In genomic region chr21:33367309-33367973, GRCh38 we compare ENCODE assay signal across 10 cellular contexts. TPM values are rescaled to one million over a fixed set of nuclear protein-coding genes. Genes with fewer than 3 reads are reported as not detected.
A peak's percentile ranks its signal among the peaks of the same experiment; 100 is the strongest.
DNase-seq lines count a peak whose midpoint lies in the region; ATAC-seq and TF ChIP-seq lines count a peak whose summit lies in the region.
"Had no signal": no experiment of that assay in that cellular context is flagged by ENCODE, and none has a peak within 500 bp of the region (broad histone marks: within the 10 kb centered on the region; RNA-seq: fewer than 3 reads in every experiment).

No MANE protein-coding gene starts in this region.

- H3K36me3 ChIP-seq in neutrophil (no peaks in the 10 kb centered on the region), trophoblast cell (ENCODE audit: control insufficient read depth in 1 of 2, insufficient read depth in 2 of 2, low read length in 2 of 2) (peaks cover 0 to 1% of the 10 kb centered on the region in 2 experiments)

- H3K9ac ChIP-seq in trophoblast cell (ENCODE audit: low read length): no peak overlapping the region

- H3K27ac ChIP-seq in neutrophil (peak overlapping the region; percentile 71), trophoblast cell (ENCODE audit: low read depth, low read length) (no peak overlapping the region)

- no peak overlapping the region for H3K4me3 Mint-ChIP-seq in activated T-cell treated with anti-CD3 and anti-CD28 coated beads, Interleukin-2, amount 50 U/mL, for 24 hours
- H3K4me3 Mint-ChIP-seq in activated T-cell treated with anti-CD3 and anti-CD28 coated beads, Interleukin-2, amount 50 U/mL, for 4 hours: no peak overlapping the region
- no peak overlapping the region for H3K4me3 Mint-ChIP-seq in activated naive CD8-positive, alpha-beta T cell treated with anti-CD3 and anti-CD28 coated beads, Interleukin-2, amount 50 U/mL, for 24 hours

- H3K4me1 Mint-ChIP-seq in activated T-cell treated with anti-CD3 and anti-CD28 coated beads, Interleukin-2, amount 50 U/mL, for 24 hours (ENCODE audit: low read depth): peaks cover 2% of the 10 kb centered on the region
- peaks cover 3% of the 10 kb centered on the region for H3K4me1 Mint-ChIP-seq in activated T-cell treated with anti-CD3 and anti-CD28 coated beads, Interleukin-2, amount 50 U/mL, for 4 hours (ENCODE audit: low read depth)
- peaks cover 6% of the 10 kb centered on the region for H3K4me1 Mint-ChIP-seq in activated naive CD8-positive, alpha-beta T cell treated with anti-CD3 and anti-CD28 coated beads, Interleukin-2, amount 50 U/mL, for 24 hours

- no peak for DNase-seq in activated T-cell treated with anti-CD3 and anti-CD28 coated beads, Interleukin-2, amount 50 U/mL, for 24 hours
- no peak for DNase-seq in activated T-cell treated with anti-CD3 and anti-CD28 coated beads, Interleukin-2, amount 50 U/mL, for 4 hours
- peak; percentile 37 for DNase-seq in LoVo (ENCODE audit: low spot score)
- no peak for DNase-seq in activated naive CD8-positive, alpha-beta T cell treated with anti-CD3 and anti-CD28 coated beads, Interleukin-2, amount 50 U/mL, for 24 hours
- DNase-seq in DMS153 treated with DMSO at 0.1 percent for 48 hours (lab: John Stamatoyannopoulos, UW; ENCODE audit: unreplicated experiment): no peak
- DNase-seq in trophoblast cell: no peak
- DNase-seq: effector memory CD4-positive, alpha-beta T cell; stimulated activated CD4-positive, alpha-beta T cell treated with anti-CD3 and anti-CD28 coated beads, Interleukin-2, amount 100 ng/mL, for 24 hours had no signal

- TF ChIP-seq CTCF in neutrophil (IDR thresholded peaks at IDR 0.05): no peak

- H2BK12ac ChIP-seq in trophoblast cell (ENCODE audit: low read length): no peak overlapping the region

- no peak overlapping the region for H3K14ac ChIP-seq in trophoblast cell (ENCODE audit: low read length)

- WGBS in trophoblast cell (ENCODE audit: extremely low coverage, insufficient coverage, insufficient read length): no CpG with 5 or more reads among the region's 7 CpGs

- H3K4me2 ChIP-seq in trophoblast cell (ENCODE audit: low read length): no peak overlapping the region

- H2AK5ac ChIP-seq in trophoblast cell (ENCODE audit: low read length): no peak overlapping the region

- no peak overlapping the region for H3K23ac ChIP-seq in trophoblast cell (ENCODE audit: low read length)

- no peak overlapping the region for H3K18ac ChIP-seq in trophoblast cell (ENCODE audit: low read length)

- H3K9me3 Mint-ChIP-seq in activated T-cell treated with anti-CD3 and anti-CD28 coated beads, Interleukin-2, amount 50 U/mL, for 24 hours: peaks cover 15% of the 10 kb centered on the region
- peaks cover 8% of the 10 kb centered on the region for H3K9me3 Mint-ChIP-seq in activated T-cell treated with anti-CD3 and anti-CD28 coated beads, Interleukin-2, amount 50 U/mL, for 4 hours
- H3K9me3 Mint-ChIP-seq in activated naive CD8-positive, alpha-beta T cell treated with anti-CD3 and anti-CD28 coated beads, Interleukin-2, amount 50 U/mL, for 24 hours: peaks cover 27% of the 10 kb centered on the region

- peak overlapping the region; percentile 0 for H3K27ac Mint-ChIP-seq in activated T-cell treated with anti-CD3 and anti-CD28 coated beads, Interleukin-2, amount 50 U/mL, for 24 hours
- H3K27ac Mint-ChIP-seq in activated naive CD8-positive, alpha-beta T cell treated with anti-CD3 and anti-CD28 coated beads, Interleukin-2, amount 50 U/mL, for 24 hours: peak overlapping the region; percentile 4

- H3K9me3 ChIP-seq in neutrophil: no peaks in the 10 kb centered on the region
- H3K9me3 ChIP-seq in trophoblast cell (ENCODE audit: insufficient read depth, low read depth, low read length): peaks cover 17% of the 10 kb centered on the region

- H3K4me3 ChIP-seq in neutrophil (ENCODE audit: low read depth in 1 of 2, low read length in 1 of 2) (no peak overlapping the region), trophoblast cell (ENCODE audit: low read depth, low read length) (no peak overlapping the region)

- no peak for ATAC-seq in activated T-cell treated with anti-CD3 and anti-CD28 coated beads, Interleukin-2, amount 50 U/mL, for 4 hours
- no peak for ATAC-seq in activated naive CD8-positive, alpha-beta T cell treated with anti-CD3 and anti-CD28 coated beads, Interleukin-2, amount 50 U/mL, for 24 hours
- no peak for ATAC-seq in GM19395 (IDR thresholded peaks at IDR 0.05; ENCODE audit: unreplicated experiment)

- no peak overlapping the region for H4K8ac ChIP-seq in trophoblast cell (ENCODE audit: low read depth, low read length)

- H4K12ac ChIP-seq in trophoblast cell (ENCODE audit: low read depth, low read length): no peak overlapping the region

- no peak overlapping the region for H3K4ac ChIP-seq in trophoblast cell (ENCODE audit: low read depth, low read length)

- no peaks in the 10 kb centered on the region for H3K27me3 ChIP-seq in neutrophil
- H3K27me3 ChIP-seq in trophoblast cell (ENCODE audit: insufficient read depth, low read length): no peaks in the 10 kb centered on the region

- no peaks in the 10 kb centered on the region for H3K79me1 ChIP-seq in trophoblast cell (ENCODE audit: low read length)

- H3K36me3 Mint-ChIP-seq in activated T-cell treated with anti-CD3 and anti-CD28 coated beads, Interleukin-2, amount 50 U/mL, for 24 hours (ENCODE audit: low read depth): peaks cover 6% of the 10 kb centered on the region
- peaks cover 5% of the 10 kb centered on the region for H3K36me3 Mint-ChIP-seq in activated T-cell treated with anti-CD3 and anti-CD28 coated beads, Interleukin-2, amount 50 U/mL, for 4 hours (ENCODE audit: insufficient read depth)
- H3K36me3 Mint-ChIP-seq in activated naive CD8-positive, alpha-beta T cell treated with anti-CD3 and anti-CD28 coated beads, Interleukin-2, amount 50 U/mL, for 24 hours (ENCODE audit: low read depth): peaks cover 12% of the 10 kb centered on the region

- no peak overlapping the region for H4K91ac ChIP-seq in trophoblast cell (ENCODE audit: low read depth, low read length)

- H3K79me2 ChIP-seq in trophoblast cell (ENCODE audit: control insufficient read depth, insufficient read depth, low read length, poor library complexity): no peaks in the 10 kb centered on the region

- H3K27me3 Mint-ChIP-seq in activated T-cell treated with anti-CD3 and anti-CD28 coated beads, Interleukin-2, amount 50 U/mL, for 24 hours: no peaks in the 10 kb centered on the region
- peaks cover 2% of the 10 kb centered on the region for H3K27me3 Mint-ChIP-seq in activated T-cell treated with anti-CD3 and anti-CD28 coated beads, Interleukin-2, amount 50 U/mL, for 4 hours (ENCODE audit: low read depth)
- H3K27me3 Mint-ChIP-seq in activated naive CD8-positive, alpha-beta T cell treated with anti-CD3 and anti-CD28 coated beads, Interleukin-2, amount 50 U/mL, for 24 hours: no peaks in the 10 kb centered on the region

- H2AFZ ChIP-seq in trophoblast cell (ENCODE audit: insufficient read depth, low read length, poor library complexity): no peak overlapping the region

- H2BK5ac ChIP-seq in trophoblast cell (ENCODE audit: low read depth, low read length, poor library complexity): no peak overlapping the region

- no peak overlapping the region for H2BK120ac ChIP-seq in trophoblast cell (ENCODE audit: insufficient read depth, low read length, poor library complexity)

- H3K4me1 ChIP-seq in neutrophil (ENCODE audit: control insufficient read depth in 1 of 2, insufficient read depth in 1 of 2, low read depth in 1 of 2, low read length in 1 of 2) (peaks cover 58 to 61% of the 10 kb centered on the region in 2 experiments), trophoblast cell (ENCODE audit: control insufficient read depth in 1 of 2, insufficient read depth in 2 of 2, low read length in 2 of 2) (no peaks in the 10 kb centered on the region)

RNA-seq across cellular contexts. Expression of gene IFNGR2, which starts 35.8 kb away (rescaled TPM):
- total RNA-seq in activated T-cell treated with anti-CD3 and anti-CD28 coated beads, Interleukin-2, amount 50 U/mL, for 4 hours: 10 to 100 TPM in 2 of 3 donors, 1 to 10 TPM in 1; 8.7 to 12.8 (median 10.5) TPM
- polyA plus RNA-seq in trophoblast cell (2013): 36.4 and 40.4 TPM in 2 replicates

RNA-seq across cellular contexts. Expression of gene IFNAR1, which starts 42.7 kb away (rescaled TPM):
- 10 to 100 TPM; 21.1 to 33.9 (median 30.8) TPM for total RNA-seq in activated T-cell treated with anti-CD3 and anti-CD28 coated beads, Interleukin-2, amount 50 U/mL, for 4 hours
- polyA plus RNA-seq in trophoblast cell (2013): 14.1 and 17.7 TPM in 2 replicates
